ENCODE assay signal across 27 cellular contexts in the genomic region with DNA sequence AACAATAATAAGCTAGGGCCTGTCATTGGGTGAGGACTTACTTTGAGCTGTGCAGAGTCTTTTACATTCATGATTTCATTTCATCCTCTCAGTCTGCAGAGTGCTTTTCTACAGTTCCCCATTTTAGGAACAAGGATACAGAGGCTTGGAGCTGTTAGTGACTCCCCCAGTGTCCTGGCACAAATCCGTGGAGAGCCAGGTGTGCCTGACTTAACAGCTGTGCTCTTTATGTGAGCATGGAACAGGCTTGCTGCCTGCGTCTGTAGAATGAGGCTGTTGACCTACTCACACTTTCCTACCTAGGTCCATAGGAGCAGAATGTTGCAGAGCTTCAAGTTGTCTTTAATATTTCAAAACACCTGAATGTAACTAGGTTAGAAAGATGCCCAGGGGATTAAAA. TPM values are rescaled to one million over a fixed set of nuclear protein-coding genes. Genes with fewer than 3 reads are reported as not detected.
"Had no signal": no experiment of that assay in that cellular context is flagged by ENCODE, and none has a peak within 500 bp of the region (broad histone marks: within the 10 kb centered on the region; RNA-seq: fewer than 3 reads in every experiment).

No MANE protein-coding gene starts in this region.

- H3K4me1 ChIP-seq: lower lobe of right lung, right atrium auricular region, right lobe of liver, stomach, testis, thyroid gland, transverse colon, upper lobe of right lung had no signal

- H3K27ac ChIP-seq: lower lobe of right lung, ovary, right atrium auricular region, right lobe of liver, stomach, testis, thyroid gland, transverse colon, upper lobe of right lung had no signal

- H3K36me3 ChIP-seq: ovary had no signal

- ATAC-seq: left cardiac atrium; left lobe of liver; lower lobe of right lung; natural killer cell; right lobe of liver; stimulated activated memory B cell treated with anti-CD40 and anti-IgM and Interleukin-4, amounts not matched to agents 10 μg/mL and 1 μg/mL and 100 μg/mL, for 72 hours; stimulated activated naive CD8-positive, alpha-beta T cell treated with anti-CD3 and anti-CD28 coated beads, Interleukin-15, Interleukin-2, amounts not matched to agents 100 U/mL and 50 U/mL, for 24 hours; upper lobe of right lung had no signal

- DNase-seq: hippocampal formation; kidney glomerular epithelial cell; left cardiac atrium; lower lobe of right lung; mammary epithelial cell; mesenchymal stem cell; naive B cell; natural killer cell; ovary; right lobe of liver; stimulated activated CD4-positive, alpha-beta T cell treated with anti-CD3 and anti-CD28 coated beads, Interleukin-1b, Interleukin-23, amount 100 ng/mL, for 48 hours; stimulated activated CD4-positive, alpha-beta T cell treated with anti-CD3 and anti-CD28 coated beads, Interleukin-2, amount 100 ng/mL, for 48 hours; stimulated activated CD4-positive, alpha-beta T cell treated with anti-CD3 and anti-CD28 coated beads, Interleukin-4, amount 100 ng/mL, for 4 hours; stimulated activated CD8-positive, alpha-beta memory T cell treated with anti-CD3 and anti-CD28 coated beads, Interleukin-4, amount 100 ng/mL, for 48 hours; stimulated activated naive CD8-positive, alpha-beta T cell treated with anti-CD3 and anti-CD28 coated beads, Interleukin-15, Interleukin-2, amounts not matched to agents 100 U/mL and 50 U/mL, for 24 hours; stomach; testis; thyroid gland; transverse colon; upper lobe of right lung had no signal

- H3K27me3 Mint-ChIP-seq: progenitor cell of endocrine pancreas had no signal

- H3K36me3 Mint-ChIP-seq: naive B cell; natural killer cell; stimulated activated memory B cell treated with anti-CD40 and anti-IgM and Interleukin-4, amounts not matched to agents 10 μg/mL and 1 μg/mL and 100 μg/mL, for 72 hours had no signal

- H3K4me2 ChIP-seq: smooth muscle cell had no signal

- H3K27me3 ChIP-seq: ovary, right atrium auricular region, right lobe of liver, stomach, testis, thyroid gland, transverse colon, upper lobe of right lung had no signal

- H3K27ac Mint-ChIP-seq: naive B cell; natural killer cell; progenitor cell of endocrine pancreas; stimulated activated memory B cell treated with anti-CD40 and anti-IgM and Interleukin-4, amounts not matched to agents 10 μg/mL and 1 μg/mL and 100 μg/mL, for 72 hours had no signal

- H3K9me3 Mint-ChIP-seq: natural killer cell; stimulated activated memory B cell treated with anti-CD40 and anti-IgM and Interleukin-4, amounts not matched to agents 10 μg/mL and 1 μg/mL and 100 μg/mL, for 72 hours had no signal

- H3K4me3 Mint-ChIP-seq: naive B cell; natural killer cell; stimulated activated memory B cell treated with anti-CD40 and anti-IgM and Interleukin-4, amounts not matched to agents 10 μg/mL and 1 μg/mL and 100 μg/mL, for 72 hours had no signal

- H3K4me3 ChIP-seq: lower lobe of right lung, ovary, right atrium auricular region, right lobe of liver, smooth muscle cell, stomach, testis, thyroid gland, transverse colon, upper lobe of right lung had no signal

- H3K4me1 Mint-ChIP-seq: naive B cell; natural killer cell; stimulated activated memory B cell treated with anti-CD40 and anti-IgM and Interleukin-4, amounts not matched to agents 10 μg/mL and 1 μg/mL and 100 μg/mL, for 72 hours had no signal

- H3K9me3 ChIP-seq: lower lobe of right lung, ovary, right atrium auricular region, right lobe of liver, stomach, testis, thyroid gland, transverse colon, upper lobe of right lung had no signal

RNA-seq across cellular contexts. Expression of a gene that starts 50.4 kb away (rescaled TPM):
- total RNA-seq: natural killer cell, progenitor cell of endocrine pancreas, pulmonary artery endothelial cell, right atrium auricular region, skeletal muscle tissue, smooth muscle cell, stomach, transverse colon had no signal
